9 cellular contexts compared by ENCODE assay signal in the genomic region with DNA sequence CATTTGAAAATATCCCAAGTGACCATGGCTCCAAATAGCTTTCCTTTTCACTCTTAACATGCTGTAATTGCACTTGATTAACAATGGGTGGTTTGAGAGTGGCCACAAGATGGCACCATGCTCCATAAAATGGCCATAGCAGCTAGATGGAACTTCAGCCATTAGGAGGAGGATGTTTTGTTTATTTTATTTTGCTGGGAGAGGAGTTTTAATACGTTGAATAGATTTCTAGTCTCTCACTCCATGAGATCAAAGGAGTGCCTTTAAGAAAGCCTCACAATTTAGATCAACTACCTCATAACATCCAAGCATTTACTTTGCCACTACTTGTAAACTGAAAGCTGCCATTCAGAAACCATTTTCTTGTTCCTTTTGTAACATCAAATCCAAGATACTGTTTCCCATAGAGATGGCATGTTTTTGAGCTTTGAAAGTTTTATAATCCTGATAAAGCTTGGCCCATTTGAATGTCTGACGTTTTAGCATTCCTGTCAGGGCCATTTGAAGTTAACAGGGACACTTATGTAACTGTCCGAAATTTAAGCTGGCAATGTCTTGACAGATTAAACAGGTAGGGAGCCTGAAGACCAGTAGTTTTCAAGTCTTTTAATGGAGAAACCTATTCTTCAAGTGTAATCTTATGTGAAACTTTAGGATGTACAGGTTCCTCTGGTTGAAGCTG. TPM values are rescaled to one million over a fixed set of nuclear protein-coding genes. Genes with fewer than 3 reads are reported as not detected.
DNase-seq lines count a peak whose midpoint lies in the region; ATAC-seq, FAIRE-seq and TF ChIP-seq lines count a peak whose summit lies in the region.
"Had no signal": no experiment of that assay in that cellular context is flagged by ENCODE, and none has a peak within 500 bp of the region (broad histone marks: within the 10 kb centered on the region; RNA-seq: fewer than 3 reads in every experiment).

No MANE protein-coding gene starts in this region.

- no peak for TF ChIP-seq POLR2A in esophagus squamous epithelium (IDR thresholded peaks at IDR 0.05)

- H3K9me3 ChIP-seq in esophagus squamous epithelium (no peaks in the 10 kb centered on the region), thoracic aorta (no peaks in the 10 kb centered on the region)

- FAIRE-seq in HTR-8/SVneo (lab: Jason Lieb, UNC) = no peak

- H3K4me1 ChIP-seq in esophagus squamous epithelium (peaks cover 8 to 25% (median 11%) of the 10 kb centered on the region in 3 donors), thoracic aorta (ENCODE audit: control insufficient read depth in 1 of 2, low read depth in 2 of 2) (peaks cover 7 to 18% of the 10 kb centered on the region in 2 donors)

- peaks cover 18 to 35% of the 10 kb centered on the region in 2 donors for H3K36me3 Mint-ChIP-seq in CD14-positive monocyte
- H3K36me3 Mint-ChIP-seq in natural killer cell treated with Interleukin-12 subunit alpha and Interleukin-12 subunit beta and Interleukin-15 and Interleukin-18, amount 100 ng/mL, for 72 hours = peaks cover 20% of the 10 kb centered on the region

- H3K27ac Mint-ChIP-seq in CD14-positive monocyte = peak overlapping the region in 3 of 7 donors; percentile 35 to 81 (median 62)
- H3K27ac Mint-ChIP-seq in natural killer cell treated with Interleukin-12 subunit alpha and Interleukin-12 subunit beta and Interleukin-15 and Interleukin-18, amount 100 ng/mL, for 72 hours = peak overlapping the region; percentile 49 to 77
- H3K27ac Mint-ChIP-seq: IgD-negative memory B cell had no signal

- no peaks in the 10 kb centered on the region for H3K27me3 ChIP-seq in esophagus squamous epithelium
- no peaks in the 10 kb centered on the region for H3K27me3 ChIP-seq in thoracic aorta (replicated peaks; ENCODE audit: insufficient read depth)

- H3K9me3 Mint-ChIP-seq in CD14-positive monocyte = peaks cover 0 to 3% (median 0%) of the 10 kb centered on the region in 7 donors
- no peaks in the 10 kb centered on the region for H3K9me3 Mint-ChIP-seq in natural killer cell treated with Interleukin-12 subunit alpha and Interleukin-12 subunit beta and Interleukin-15 and Interleukin-18, amount 100 ng/mL, for 72 hours
- H3K9me3 Mint-ChIP-seq: IgD-negative memory B cell had no signal

- WGBS in esophagus squamous epithelium, 2 donors = 32 to 33% methylated on average over 3 of the region's 3 CpGs

- DNase-seq in CD14-positive monocyte (ENCODE audit: low spot score) (peak; percentile 67), HTR-8/SVneo (ENCODE audit: insufficient read length, low spot score) (peak; percentile 65), NOMO-1 treated with dmso at 0.1 percent for 144 hours (lab: John Stamatoyannopoulos, UW; ENCODE audit: unreplicated experiment) (peak; percentile 12), activated T-cell treated with anti-CD3 and anti-CD28 coated beads for 24 hours (ENCODE audit: low read depth) (peak; percentile 38), esophagus squamous epithelium (lab: John Stamatoyannopoulos, UW) (no peak), thoracic aorta (ENCODE audit: low spot score) (peak; percentile 31)
- DNase-seq in natural killer cell treated with Interleukin-12 subunit alpha and Interleukin-12 subunit beta and Interleukin-15 and Interleukin-18, amount 100 ng/mL, for 72 hours (ENCODE audit: low spot score) = peak; percentile 76

- H3K4me3 ChIP-seq in esophagus squamous epithelium (no peak overlapping the region), thoracic aorta (peak overlapping the region; percentile 34)

- intact Hi-C loops in CD14-positive monocyte (cut with micrococcal nuclease) (loop anchor here (2.0 to 5.0 kb wide), 5 partner anchors 35 to 310 kb away; a partner anchor contains a TSS), esophagus squamous epithelium (cut with DNase I) (loop anchor here (5.0 to 10.0 kb wide), 2 partner anchors 150 to 307 kb away; no protein-coding TSS in a partner anchor)

- ATAC-seq in natural killer cell treated with Interleukin-12 subunit alpha and Interleukin-12 subunit beta and Interleukin-15 and Interleukin-18, amount 100 ng/mL, for 72 hours = no peak
- no peak for ATAC-seq in thoracic aorta (ENCODE audit: insufficient number of reproducible peaks, low FRiP score, low read depth)
- no peak for ATAC-seq in GM18861 (IDR thresholded peaks at IDR 0.05; ENCODE audit: unreplicated experiment)

- peaks cover 0 to 19% (median 0%) of the 10 kb centered on the region in 3 donors for H3K36me3 ChIP-seq in esophagus squamous epithelium
- H3K36me3 ChIP-seq in thoracic aorta = peaks cover 13% of the 10 kb centered on the region

- peak; percentile 79 for TF ChIP-seq CTCF in CD14-positive monocyte (IDR thresholded peaks at IDR 0.05)
- peak; percentile 78 to 91 (median 86) for TF ChIP-seq CTCF in esophagus squamous epithelium (IDR thresholded peaks at IDR 0.05)
- peak; percentile 78 for TF ChIP-seq CTCF in thoracic aorta (IDR thresholded peaks at IDR 0.05)

- H3K4me1 Mint-ChIP-seq in CD14-positive monocyte = peaks cover 21% of the 10 kb centered on the region
- peaks cover 19 to 20% of the 10 kb centered on the region in 2 donors for H3K4me1 Mint-ChIP-seq in natural killer cell treated with Interleukin-12 subunit alpha and Interleukin-12 subunit beta and Interleukin-15 and Interleukin-18, amount 100 ng/mL, for 72 hours (ENCODE audit: low read depth in 2 of 2)

- H3K27ac ChIP-seq in esophagus squamous epithelium (peak overlapping the region in 1 of 4 donors; percentile 9), thoracic aorta (peak overlapping the region; percentile 43 to 55)

- no peak overlapping the region for H3K4me3 Mint-ChIP-seq in CD14-positive monocyte
- no peak overlapping the region for H3K4me3 Mint-ChIP-seq in natural killer cell treated with Interleukin-12 subunit alpha and Interleukin-12 subunit beta and Interleukin-15 and Interleukin-18, amount 100 ng/mL, for 72 hours

- no peaks in the 10 kb centered on the region for H3K27me3 Mint-ChIP-seq in CD14-positive monocyte (ENCODE audit: low read depth in 3 of 3)
- H3K27me3 Mint-ChIP-seq in natural killer cell treated with Interleukin-12 subunit alpha and Interleukin-12 subunit beta and Interleukin-15 and Interleukin-18, amount 100 ng/mL, for 72 hours = no peaks in the 10 kb centered on the region
- H3K27me3 Mint-ChIP-seq: IgD-negative memory B cell had no signal

RNA-seq across cellular contexts. Expression of a gene that starts 4.7 kb away (rescaled TPM):
- polyA plus RNA-seq in CD14-positive monocyte = 1 to 10 TPM; 4.3 to 6.4 TPM
- total RNA-seq in esophagus squamous epithelium (10 to 100 TPM; 11.4 to 38.1 (median 23.5) TPM), thoracic aorta (1 to 10 TPM; 4.5 to 5.4 TPM)
- total RNA-seq in natural killer cell treated with Interleukin-12 subunit alpha and Interleukin-12 subunit beta and Interleukin-15 and Interleukin-18, amount 100 ng/mL, for 72 hours = 100 to 1,000 TPM in 1 of 2 donors, 10 to 100 TPM in 1; 75.8 to 155 TPM

RNA-seq across cellular contexts. Expression of a gene that starts 5.0 kb away (rescaled TPM):
- polyA plus RNA-seq in CD14-positive monocyte = 100 to 1,000 TPM; 220 to 224 TPM
- 10 to 100 TPM; 32.3 to 54.2 (median 37.9) TPM for total RNA-seq in esophagus squamous epithelium
- 100 to 1,000 TPM; 119 to 133 TPM for total RNA-seq in natural killer cell treated with Interleukin-12 subunit alpha and Interleukin-12 subunit beta and Interleukin-15 and Interleukin-18, amount 100 ng/mL, for 72 hours
- total RNA-seq in thoracic aorta = 10 to 100 TPM; 17.3 to 63.6 TPM

RNA-seq across cellular contexts. Expression of a gene that starts 19.4 kb away (rescaled TPM):
- 10 to 100 TPM; 29.2 to 31.8 TPM for polyA plus RNA-seq in CD14-positive monocyte
- 1 to 10 TPM; 2.1 to 8.3 (median 7.1) TPM for total RNA-seq in esophagus squamous epithelium
- 10 to 100 TPM; 50.4 to 56.5 TPM for total RNA-seq in natural killer cell treated with Interleukin-12 subunit alpha and Interleukin-12 subunit beta and Interleukin-15 and Interleukin-18, amount 100 ng/mL, for 72 hours
- 10 to 100 TPM; 39.0 to 52.9 TPM for total RNA-seq in thoracic aorta

RNA-seq across cellular contexts. Expression of a gene that starts 30.7 kb away (rescaled TPM):
- 10 to 100 TPM in 1 of 2 donors, 1 to 10 TPM in 1; 5.1 to 19.9 TPM for polyA plus RNA-seq in CD14-positive monocyte
- total RNA-seq in esophagus squamous epithelium = 10 to 100 TPM in 1 of 4 donors, 1 to 10 TPM in 3; 2.2 to 13.7 (median 6.8) TPM
- total RNA-seq in natural killer cell treated with Interleukin-12 subunit alpha and Interleukin-12 subunit beta and Interleukin-15 and Interleukin-18, amount 100 ng/mL, for 72 hours = 10 to 100 TPM; 69.1 to 90.1 TPM
- 100 to 1,000 TPM in 1 of 2 donors, 10 to 100 TPM in 1; 89.2 to 234 TPM for total RNA-seq in thoracic aorta

RNA-seq across cellular contexts. Expression of a gene that starts 45.0 kb away (rescaled TPM):
- polyA plus RNA-seq in CD14-positive monocyte = under 1 TPM in 1 of 2 donors, not detected in 1; 0.18 TPM
- total RNA-seq in esophagus squamous epithelium (under 1 TPM in 3 of 4 donors, not detected in 1; 0.09 to 0.95 (median 0.22) TPM), thoracic aorta (1 to 10 TPM in 1 of 2 donors, not detected in 1; 5.1 TPM)
- 1 to 10 TPM; 3.7 to 5.5 TPM for total RNA-seq in natural killer cell treated with Interleukin-12 subunit alpha and Interleukin-12 subunit beta and Interleukin-15 and Interleukin-18, amount 100 ng/mL, for 72 hours
- polyA plus RNA-seq: IgD-negative memory B cell had no signal

Comparison
In these comparisons a context has a peak if more than half of its experiments do, and no peak if none do; other contexts are left out.
1. RNA of a gene that starts 19.4 kb away (total RNA-seq): 50.4 to 56.5 TPM in natural killer cell treated with Interleukin-12 subunit alpha and Interleukin-12 subunit beta and Interleukin-15 and Interleukin-18, amount 100 ng/mL, for 72 hours and 39.0 to 52.9 TPM in thoracic aorta; 2.1 to 8.3 TPM in esophagus squamous epithelium; every median in the first group is over 4 times any median in the second.
2. Peak in every context shown above with its lines, with median percentiles within 50 percentile points of each other: CTCF ChIP-seq.